In the genomic region with DNA sequence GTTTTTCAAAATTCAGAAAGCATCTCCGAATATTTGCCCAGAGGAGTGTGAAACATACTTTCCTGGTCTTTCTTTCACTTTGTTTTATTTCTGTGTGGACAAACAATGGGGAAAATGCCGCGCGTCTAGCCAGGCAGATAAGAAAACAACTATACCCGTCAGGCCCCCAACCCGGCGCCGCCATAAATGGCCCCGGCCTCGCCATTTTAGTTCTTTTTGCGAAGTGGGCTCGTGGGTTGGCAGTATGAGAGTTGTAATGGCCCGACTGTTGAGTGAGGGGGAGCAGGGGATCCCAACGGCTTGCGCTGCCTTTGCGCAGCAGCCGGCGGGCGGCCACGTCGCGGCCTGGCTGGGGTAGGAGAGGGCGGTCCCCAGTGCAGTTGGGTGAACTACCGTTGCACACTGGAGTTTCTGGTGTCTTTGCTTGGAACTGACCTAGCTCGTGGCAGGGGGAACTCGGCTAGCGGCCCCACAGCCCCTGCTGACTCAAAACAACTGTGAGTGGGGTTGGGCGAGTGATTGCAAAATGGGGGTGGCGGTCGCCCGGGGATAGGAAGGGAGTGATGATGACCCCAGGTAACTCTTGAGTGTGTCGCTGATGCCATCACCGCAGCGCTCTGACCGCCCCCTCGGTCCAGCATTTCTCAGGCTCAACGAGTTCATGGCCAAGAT, we compare ENCODE assay signal across 1 cellular context.
TF ChIP-seq lines count a peak whose summit lies in the region.

No MANE protein-coding gene starts in this region.

TF ChIP-seq in GM12878, 131 proteins besides CTCF, POLR2A, EP300 and RAD21 (continued from another document and continues in another):
- TF ChIP-seq ZNF592 (IDR thresholded peaks at IDR 0.05) (peak; percentile 87; the same call in 1 of the 2 replicates), NKRF (conservative IDR thresholded peaks at IDR 0.05) (peak; percentile 96), ZNF207 (IDR thresholded peaks at IDR 0.05; ENCODE audit: borderline replicate concordance) (peak; percentile 45; the same call in 1 of the 2 replicates), MLLT1 (IDR thresholded peaks at IDR 0.05) (no peak), POLR2AphosphoS5 (IDR thresholded peaks at IDR 0.05; ENCODE audit: low read length) (peak; percentile 100), MYB (IDR thresholded peaks at IDR 0.05; ENCODE audit: borderline replicate concordance, low read depth, low read length) (peak; percentile 97), HDAC6 (IDR thresholded peaks at IDR 0.05; ENCODE audit: unreplicated experiment) (peak; percentile 77), NFYA (IDR thresholded peaks at IDR 0.05; ENCODE audit: borderline replicate concordance, low read depth, low read length) (no peak), TARDBP (IDR thresholded peaks at IDR 0.05; ENCODE audit: borderline replicate concordance) (0 out of 2 replicates have a peak, but pooled peaks have one; percentile 26), CREB1 (IDR thresholded peaks at IDR 0.05; ENCODE audit: low read depth) (peak; percentile 12; the same call in 1 of the 2 replicates), TCF12 (IDR thresholded peaks at IDR 0.05; ENCODE audit: low read depth, low read length) (peak; percentile 65; the same call in 1 of the 2 replicates), KDM1A (IDR thresholded peaks at IDR 0.05; ENCODE audit: borderline replicate concordance) (no peak), YBX1 (IDR thresholded peaks at IDR 0.05) (no peak), SPI1 (IDR thresholded peaks at IDR 0.05; ENCODE audit: borderline replicate concordance, insufficient read depth, low read depth, low read length) (no peak), SIX5 (IDR thresholded peaks at IDR 0.05; ENCODE audit: low read depth, low read length, severe bottlenecking) (peak; percentile 11), ZBTB40 (IDR thresholded peaks at IDR 0.05; ENCODE audit: borderline replicate concordance) (no peak), EED (IDR thresholded peaks at IDR 0.05; ENCODE audit: low read depth) (no peak; the same call in 1 of the 2 replicates), SUPT20H (IDR thresholded peaks at IDR 0.05; ENCODE audit: borderline replicate concordance, control insufficient read depth, low read depth, low read length) (no peak), ZNF622 (IDR thresholded peaks at IDR 0.05) (no peak), RB1 (IDR thresholded peaks at IDR 0.05; ENCODE audit: borderline replicate concordance) (no peak; the same call in 1 of the 2 replicates), MYC (IDR thresholded peaks at IDR 0.05; ENCODE audit: insufficient read depth, insufficient read length, insufficient replicate concordance, low read length, severe bottlenecking) (no peak), KLF5 (IDR thresholded peaks at IDR 0.05; ENCODE audit: partially characterized antibody) (peak; percentile 54), MEF2A (IDR thresholded peaks at IDR 0.05; ENCODE audit: insufficient read depth, low read depth, low read length) (peak; percentile 67; the same call in 1 of the 2 replicates), STAT1 (conservative IDR thresholded peaks at IDR 0.05) (0 out of 2 replicates have a peak, but pooled peaks have one; percentile 52), SIN3A (IDR thresholded peaks at IDR 0.05; ENCODE audit: low read depth, low read length) (peak; percentile 51; the same call in 1 of the 2 replicates), NFXL1 (IDR thresholded peaks at IDR 0.05; ENCODE audit: borderline replicate concordance) (no peak), NFIC (IDR thresholded peaks at IDR 0.05; ENCODE audit: low read depth, low read length) (no peak; the same call in 1 of the 2 replicates), ATF3 (IDR thresholded peaks at IDR 0.05; ENCODE audit: borderline replicate concordance, extremely low read depth, low read depth, low read length) (no peak), NR2C2 (IDR thresholded peaks at IDR 0.05; ENCODE audit: borderline replicate concordance, control insufficient read depth, insufficient read length, low read depth) (no peak), PML (IDR thresholded peaks at IDR 0.05; ENCODE audit: low read length) (peak; percentile 99), MEF2B (IDR thresholded peaks at IDR 0.05; ENCODE audit: partially characterized antibody, poor library complexity, severe bottlenecking) (no peak), CREM (IDR thresholded peaks at IDR 0.05; ENCODE audit: low read depth) (peak; percentile 63), YY1 (IDR thresholded peaks at IDR 0.05; ENCODE audit: low read depth, low read length) (peak; percentile 98), SP1 (IDR thresholded peaks at IDR 0.05; ENCODE audit: low read depth, low read length) (peak; percentile 4), MXI1 (IDR thresholded peaks at IDR 0.05; ENCODE audit: low read depth, low read length) (no peak; the same call in 1 of the 2 replicates), BACH1 (IDR thresholded peaks at IDR 0.05; ENCODE audit: borderline replicate concordance) (peak; percentile 71)
- TF ChIP-seq, protein P1, sequence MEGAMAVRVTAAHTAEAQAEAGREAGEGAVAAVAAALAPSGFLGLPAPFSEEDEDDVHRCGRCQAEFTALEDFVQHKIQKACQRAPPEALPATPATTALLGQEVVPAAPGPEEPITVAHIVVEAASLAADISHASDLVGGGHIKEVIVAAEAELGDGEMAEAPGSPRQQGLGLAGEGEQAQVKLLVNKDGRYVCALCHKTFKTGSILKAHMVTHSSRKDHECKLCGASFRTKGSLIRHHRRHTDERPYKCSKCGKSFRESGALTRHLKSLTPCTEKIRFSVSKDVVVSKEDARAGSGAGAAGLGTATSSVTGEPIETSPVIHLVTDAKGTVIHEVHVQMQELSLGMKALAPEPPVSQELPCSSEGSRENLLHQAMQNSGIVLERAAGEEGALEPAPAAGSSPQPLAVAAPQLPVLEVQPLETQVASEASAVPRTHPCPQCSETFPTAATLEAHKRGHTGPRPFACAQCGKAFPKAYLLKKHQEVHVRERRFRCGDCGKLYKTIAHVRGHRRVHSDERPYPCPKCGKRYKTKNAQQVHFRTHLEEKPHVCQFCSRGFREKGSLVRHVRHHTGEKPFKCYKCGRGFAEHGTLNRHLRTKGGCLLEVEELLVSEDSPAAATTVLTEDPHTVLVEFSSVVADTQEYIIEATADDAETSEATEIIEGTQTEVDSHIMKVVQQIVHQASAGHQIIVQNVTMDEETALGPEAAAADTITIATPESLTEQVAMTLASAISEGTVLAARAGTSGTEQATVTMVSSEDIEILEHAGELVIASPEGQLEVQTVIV (IDR thresholded peaks at IDR 0.05; ENCODE audit: borderline replicate concordance, partially characterized antibody), result no peak
- TF ChIP-seq, protein P2, sequence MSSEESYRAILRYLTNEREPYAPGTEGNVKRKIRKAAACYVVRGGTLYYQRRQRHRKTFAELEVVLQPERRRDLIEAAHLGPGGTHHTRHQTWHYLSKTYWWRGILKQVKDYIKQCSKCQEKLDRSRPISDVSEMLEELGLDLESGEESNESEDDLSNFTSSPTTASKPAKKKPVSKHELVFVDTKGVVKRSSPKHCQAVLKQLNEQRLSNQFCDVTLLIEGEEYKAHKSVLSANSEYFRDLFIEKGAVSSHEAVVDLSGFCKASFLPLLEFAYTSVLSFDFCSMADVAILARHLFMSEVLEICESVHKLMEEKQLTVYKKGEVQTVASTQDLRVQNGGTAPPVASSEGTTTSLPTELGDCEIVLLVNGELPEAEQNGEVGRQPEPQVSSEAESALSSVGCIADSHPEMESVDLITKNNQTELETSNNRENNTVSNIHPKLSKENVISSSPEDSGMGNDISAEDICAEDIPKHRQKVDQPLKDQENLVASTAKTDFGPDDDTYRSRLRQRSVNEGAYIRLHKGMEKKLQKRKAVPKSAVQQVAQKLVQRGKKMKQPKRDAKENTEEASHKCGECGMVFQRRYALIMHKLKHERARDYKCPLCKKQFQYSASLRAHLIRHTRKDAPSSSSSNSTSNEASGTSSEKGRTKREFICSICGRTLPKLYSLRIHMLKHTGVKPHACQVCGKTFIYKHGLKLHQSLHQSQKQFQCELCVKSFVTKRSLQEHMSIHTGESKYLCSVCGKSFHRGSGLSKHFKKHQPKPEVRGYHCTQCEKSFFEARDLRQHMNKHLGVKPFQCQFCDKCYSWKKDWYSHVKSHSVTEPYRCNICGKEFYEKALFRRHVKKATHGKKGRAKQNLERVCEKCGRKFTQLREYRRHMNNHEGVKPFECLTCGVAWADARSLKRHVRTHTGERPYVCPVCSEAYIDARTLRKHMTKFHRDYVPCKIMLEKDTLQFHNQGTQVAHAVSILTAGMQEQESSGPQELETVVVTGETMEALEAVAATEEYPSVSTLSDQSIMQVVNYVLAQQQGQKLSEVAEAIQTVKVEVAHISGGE (CRISPR knock-in tag; IDR thresholded peaks at IDR 0.05), result no peak
